ENCODE assay signal across 14 cellular contexts in the genomic region with DNA sequence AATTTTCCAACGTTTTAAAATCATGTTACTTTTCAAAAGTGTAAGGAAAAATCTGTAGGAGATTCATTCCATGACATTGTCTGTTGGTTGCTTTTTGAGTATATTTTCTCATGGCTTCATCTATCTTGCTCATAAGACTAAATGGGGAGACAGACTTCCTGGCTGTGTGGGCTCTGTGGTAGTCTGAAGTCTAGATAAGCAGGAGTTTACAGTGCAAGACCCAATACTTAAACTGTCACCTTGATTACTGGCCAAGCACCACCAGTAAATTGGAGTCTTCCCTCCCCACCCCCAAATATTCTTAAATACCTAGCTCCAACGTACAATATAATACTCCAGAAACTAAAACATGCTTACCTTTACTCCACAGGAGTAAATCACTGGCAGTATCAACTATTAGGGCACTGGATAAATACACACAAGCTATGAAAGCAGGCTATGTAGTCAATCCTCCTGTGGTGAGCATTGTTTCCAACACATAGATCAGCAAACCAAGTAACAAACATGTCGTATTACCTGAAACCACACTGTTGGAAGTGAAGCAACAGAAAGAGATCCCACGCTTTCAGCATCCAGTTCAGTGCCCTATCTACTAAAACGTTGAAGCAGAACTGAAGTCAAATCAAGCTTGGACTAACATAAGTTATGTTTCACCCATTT. TPM values are rescaled to one million over a fixed set of nuclear protein-coding genes. Genes with fewer than 3 reads are reported as not detected.
A peak's percentile ranks its signal among the peaks of the same experiment; 100 is the strongest.
DNase-seq lines count a peak whose midpoint lies in the region; ATAC-seq, FAIRE-seq and TF ChIP-seq lines count a peak whose summit lies in the region.
"Had no signal": no experiment of that assay in that cellular context is flagged by ENCODE, and none has a peak within 500 bp of the region (broad histone marks: within the 10 kb centered on the region; RNA-seq: fewer than 3 reads in every experiment).

No MANE protein-coding gene starts in this region.

- H3K9me3 ChIP-seq in HepG2 (ENCODE audit: low read length), result no peaks in the 10 kb centered on the region
- H3K9me3 ChIP-seq in right lobe of liver, result no peaks in the 10 kb centered on the region
- H3K9me3 ChIP-seq in hepatocyte (ENCODE audit: low read depth), result no peaks in the 10 kb centered on the region
- H3K9me3 ChIP-seq: esophagus muscularis mucosa, upper lobe of right lung had no signal

- TF ChIP-seq RAD21 in HepG2 (CRISPR knock-in tag; IDR thresholded peaks at IDR 0.05), result no peak

- WGBS in HepG2 (ENCODE audit: low lambda C conversion rate), result 82% methylated on average over 5 of the region's 5 CpGs
- WGBS in right lobe of liver (ENCODE audit: insufficient coverage, low coverage, low lambda C conversion rate, missing lambda C conversion rate), result 51% methylated on average over 5 of the region's 5 CpGs
- WGBS in hepatocyte (ENCODE audit: low lambda C conversion rate, missing lambda C conversion rate), result 78% methylated on average over 5 of the region's 5 CpGs

- H3K36me3 ChIP-seq in HepG2 (replicated peaks in 1 of 2; ENCODE audit: control insufficient read depth in 1 of 2, insufficient read depth in 2 of 2, low read length in 2 of 2) (peaks cover 3 to 51% of the 10 kb centered on the region in 2 experiments), right lobe of liver (peaks cover 0 to 14% (median 6%) of the 10 kb centered on the region in 4 donors), hepatocyte (replicated peaks; ENCODE audit: insufficient read depth, low read depth) (no peaks in the 10 kb centered on the region)

- H3K27me3 Mint-ChIP-seq in WTC11 (ENCODE audit: low read depth), result no peaks in the 10 kb centered on the region

- H3K4me3 ChIP-seq in HepG2 (replicated peaks in 1 of 3; ENCODE audit: insufficient read depth in 1 of 3, low read depth in 2 of 3, low read length in 3 of 3) (no peak overlapping the region; a peak in 1 of 6 replicates), right lobe of liver (no peak overlapping the region), hepatocyte (no peak overlapping the region)
- H3K4me3 ChIP-seq: esophagus muscularis mucosa, skin epidermis, upper lobe of right lung had no signal

- ATAC-seq in HepG2, result no peak
- no peak for ATAC-seq in right lobe of liver
- ATAC-seq in WTC11, result no peak
- no peak for ATAC-seq in HG03097 (IDR thresholded peaks at IDR 0.05; ENCODE audit: low FRiP score, unreplicated experiment)
- ATAC-seq in Right ventricle myocardium inferior, result no peak
- no peak for ATAC-seq in HG03139 (IDR thresholded peaks at IDR 0.05; ENCODE audit: unreplicated experiment)
- ATAC-seq: upper lobe of right lung had no signal

- peak; percentile 47 for FAIRE-seq in HepG2 (lab: Jason Lieb, UNC)

- no peak overlapping the region for H3K27ac ChIP-seq in HepG2 (ENCODE audit: extremely low read length, insufficient read depth, low read length)
- no peak overlapping the region for H3K27ac ChIP-seq in right lobe of liver
- no peak overlapping the region for H3K27ac ChIP-seq in hepatocyte
- H3K27ac ChIP-seq: esophagus muscularis mucosa, skin epidermis, upper lobe of right lung had no signal

- no TSS peak for BruUV-seq in HepG2 (replicated peaks; lab: Mats Ljungman, UMichigan)

- intact Hi-C loops in HepG2 (cut with micrococcal nuclease; ENCODE audit: unreplicated experiment) (no loop called here), right lobe of liver (cut with DNase I) (no loop called here), Right ventricle myocardium inferior (cut with DNase I) (no loop called here)

- H3K36me3 Mint-ChIP-seq in WTC11, result peaks cover 58% of the 10 kb centered on the region

- TF ChIP-seq POLR2A in HepG2 (IDR thresholded peaks at IDR 0.05; ENCODE audit: insufficient read depth in 1 of 2, low read depth in 2 of 2, low read length in 2 of 2) (0 out of 4 replicates have a peak, but pooled peaks of 1 of the 2 experiments have one; percentile 21), right lobe of liver (IDR thresholded peaks at IDR 0.05) (no peak)

- in situ Hi-C loops in HepG2 (cut with HindIII; ENCODE audit: extremely low pct_ligation_motif_present, low pct_unique_long_range_greater_than_20kb), result no loop called here

- H3K4me1 ChIP-seq in HepG2 (ENCODE audit: insufficient read depth, low read length) (peaks cover 82% of the 10 kb centered on the region), right lobe of liver (peaks cover 0 to 58% (median 24%) of the 10 kb centered on the region in 4 donors), hepatocyte (ENCODE audit: insufficient read depth) (peaks cover 36% of the 10 kb centered on the region)

- peak overlapping the region; percentile 3 for H3K4me3 Mint-ChIP-seq in WTC11

- peaks cover 99% of the 10 kb centered on the region for H3K79me2 ChIP-seq in HepG2 (ENCODE audit: insufficient read depth, low read length)
- peaks cover 100% of the 10 kb centered on the region for H3K79me2 ChIP-seq in hepatocyte

- H4K20me1 ChIP-seq in HepG2 (ENCODE audit: insufficient read depth, low read length) (peaks cover 98% of the 10 kb centered on the region), hepatocyte (ENCODE audit: insufficient read depth, poor library complexity, severe bottlenecking) (peaks cover 100% of the 10 kb centered on the region)

- peaks cover 71% of the 10 kb centered on the region for H3K4me1 Mint-ChIP-seq in WTC11

- TF ChIP-seq CTCF in HepG2 (CRISPR knock-in tag; IDR thresholded peaks at IDR 0.05), result no peak
- TF ChIP-seq CTCF in right lobe of liver (IDR thresholded peaks at IDR 0.05), result no peak
- TF ChIP-seq CTCF in WTC11 (IDR thresholded peaks at IDR 0.05), result no peak
- no peak for TF ChIP-seq CTCF in hepatocyte (IDR thresholded peaks at IDR 0.05; ENCODE audit: poor library complexity)

- H3K4me2 ChIP-seq in HepG2 (ENCODE audit: low read depth, low read length), result peak overlapping the region; percentile 87
- H3K4me2 ChIP-seq in hepatocyte, result peak overlapping the region; percentile 94

- TF ChIP-seq EP300 in HepG2 (IDR thresholded peaks at IDR 0.05; ENCODE audit: low read depth in 2 of 2, low read length in 2 of 2) (no peak), HepG2 (CRISPR knock-in tag; IDR thresholded peaks at IDR 0.05; ENCODE audit: borderline replicate concordance) (no peak)

- H3K9me3 Mint-ChIP-seq in WTC11, result no peaks in the 10 kb centered on the region

- H2AFZ ChIP-seq in HepG2 (ENCODE audit: low read length), result no peak overlapping the region
- H2AFZ ChIP-seq in hepatocyte, result no peak overlapping the region

- CTCF ChIA-PET in HepG2 (lab: Yijun Ruan, JAX; ENCODE audit: low intra/inter-chr PET ratio, low total read pairs) (no interaction called here), WTC11 (lab: Charles Lee) (interaction anchor here (0.6 to 0.7 kb wide), 2 partner anchors 62 to 83 kb away, joined by 3 read pairs; no protein-coding TSS in a partner anchor)

- no peaks in the 10 kb centered on the region for H3K9me2 ChIP-seq in hepatocyte (replicated peaks; ENCODE audit: insufficient read depth)

- DNase-seq in HepG2 (ENCODE audit: low spot score) (no peak), right lobe of liver (no peak), WTC11 (ENCODE audit: low spot score) (no peak), hepatocyte (ENCODE audit: low spot score) (no peak), medulla oblongata (ENCODE audit: extremely low spot score) (no peak), Right ventricle myocardium inferior (ENCODE audit: missing footprints) (no peak)
- DNase-seq: GF-D8, NCI-H1092 treated with DMSO at 0.1 percent for 48 hours, NCI-H774, upper lobe of right lung had no signal

- H3K9ac ChIP-seq in HepG2 (ENCODE audit: insufficient read depth, low read depth, low read length), result no peak overlapping the region

- peaks cover 0 to under 1% of the 10 kb centered on the region in 2 experiments; a peak in 1 of 5 replicates for H3K27me3 ChIP-seq in HepG2 (ENCODE audit: control insufficient read depth in 1 of 2, insufficient read depth in 2 of 2, low read length in 2 of 2)
- no peaks in the 10 kb centered on the region for H3K27me3 ChIP-seq in right lobe of liver
- H3K27me3 ChIP-seq in hepatocyte, result no peaks in the 10 kb centered on the region
- H3K27me3 ChIP-seq: esophagus muscularis mucosa, upper lobe of right lung had no signal

- POLR2A ChIA-PET in HepG2 (lab: Yijun Ruan, JAX), result interaction anchor here (1.8 kb wide), 1 partner anchor 61 kb away, joined by 6 read pairs; no protein-coding TSS in a partner anchor
- POLR2A ChIA-PET in WTC11 (lab: Charles Lee), result interaction anchor here (2.3 kb wide), 1 partner anchor 61 kb away, joined by 8 read pairs; no protein-coding TSS in a partner anchor

- H3K27ac Mint-ChIP-seq in WTC11, result peak overlapping the region; percentile 83

TF ChIP-seq in HepG2, 621 proteins besides CTCF, POLR2A, EP300 and RAD21 (continues in another document):
- TF ChIP-seq POLR2AphosphoS5 (IDR thresholded peaks at IDR 0.05; ENCODE audit: low read depth, low read length), result 0 out of 2 replicates have a peak, but pooled peaks have one; percentile 18

TF ChIP-seq in WTC11, 78 proteins besides CTCF, POLR2A, EP300 and RAD21 (continues in another document):
- no peak for TF ChIP-seq HMGA2 (CRISPR knock-in tag; IDR thresholded peaks at IDR 0.05)
- no peak for TF ChIP-seq EMX1 (CRISPR knock-in tag; IDR thresholded peaks at IDR 0.05)

RNA-seq across cellular contexts. Expression of gene HNRNPD, which starts 6.2 kb away (rescaled TPM):
- total RNA-seq in HepG2 (2016; rRNA removed; fragmentation: Illumina TruSeq; extraction: Trizol) (64.0 and 156 TPM in 2 replicates), right lobe of liver (10 to 100 TPM; 34.5 to 67.1 (median 42.6) TPM), WTC11 (2021) (493 to 580 TPM (median 496 TPM) in 3 replicates), hepatocyte (54.0 and 58.4 TPM in 2 replicates), Right ventricle myocardium inferior (111 TPM)
- 12.3 and 15.1 TPM in 2 replicates for total RNA-seq in HepG2 (2016; cell fraction: cytosol; rRNA removed; fragmentation: Illumina TruSeq; extraction: Trizol; ENCODE audit: low read depth)
- total RNA-seq in HepG2 (2016; cell fraction: insoluble cytoplasmic fraction; rRNA removed; fragmentation: Illumina TruSeq; extraction: Trizol), result 61.5 and 145 TPM in 2 replicates
- 46.1 and 47.0 TPM in 2 replicates for total RNA-seq in HepG2 (2016; cell fraction: membrane; rRNA removed; fragmentation: Illumina TruSeq; extraction: Trizol)
- total RNA-seq in HepG2 (2016; cell fraction: nucleus; rRNA removed; fragmentation: Illumina TruSeq; extraction: Trizol), result 110 and 134 TPM in 2 replicates
- polyA plus RNA-seq in HepG2 (2011; rRNA removed) (54.1 and 69.7 TPM in 2 replicates), hepatocyte (231 and 263 TPM in 2 replicates)
- polyA plus RNA-seq in HepG2 (2011; cell fraction: cytosol; rRNA removed), result 21.8 and 23.3 TPM in 2 replicates
- polyA plus RNA-seq in HepG2 (2011; cell fraction: nucleus; rRNA removed), result 176 and 244 TPM in 2 replicates
- 157 and 239 TPM in 2 replicates for polyA plus RNA-seq in HepG2 (2012)
- polyA plus RNA-seq in HepG2 (2016; cell fraction: cytosol; fragmentation: Illumina TruSeq; extraction: Trizol; ENCODE audit: low read depth), result 53.9 and 55.1 TPM in 2 replicates
- polyA plus RNA-seq in HepG2 (2016; cell fraction: insoluble cytoplasmic fraction; fragmentation: Illumina TruSeq; extraction: Trizol; ENCODE audit: low read depth), result 522 and 595 TPM in 2 replicates
- polyA plus RNA-seq in HepG2 (2016; cell fraction: membrane; fragmentation: Illumina TruSeq; extraction: Trizol; ENCODE audit: low read depth), result 102 and 109 TPM in 2 replicates
- polyA plus RNA-seq in HepG2 (2016; cell fraction: nucleus; fragmentation: Illumina TruSeq; extraction: Trizol; ENCODE audit: insufficient read depth, low read depth), result 411 and 423 TPM in 2 replicates
- polyA minus RNA-seq in HepG2 (2011; rRNA and poly(A)+ RNA removed; ENCODE audit: low replicate concordance), result 13.6 and 19.8 TPM in 2 replicates
- 28.6 and 36.3 TPM in 2 replicates for polyA minus RNA-seq in HepG2 (2011; cell fraction: cytosol; rRNA and poly(A)+ RNA removed)
- 93.0 and 117 TPM in 2 replicates for polyA minus RNA-seq in HepG2 (2011; cell fraction: nucleus; rRNA and poly(A)+ RNA removed)
